9 cellular contexts compared by ENCODE assay signal in genomic region chr19:32693151-32694108, GRCh38. TPM values are rescaled to one million over a fixed set of nuclear protein-coding genes. Genes with fewer than 3 reads are reported as not detected.
DNase-seq lines count a peak whose midpoint lies in the region; ATAC-seq and TF ChIP-seq lines count a peak whose summit lies in the region.
"Not testable (repeated sequence)": the region's sequence is repeated elsewhere in the genome, so short reads cannot be mapped to it uniquely, and the experiment has no call there.
"Had no signal": no experiment of that assay in that cellular context is flagged by ENCODE, and none has a peak within 500 bp of the region (broad histone marks: within the 10 kb centered on the region; RNA-seq: fewer than 3 reads in every experiment).

No MANE protein-coding gene starts in this region.

- H3K36me3 Mint-ChIP-seq in CD14-positive monocyte, result peaks cover 11 to 21% of the 10 kb centered on the region in 2 donors
- H3K36me3 Mint-ChIP-seq in activated CD8-positive, alpha-beta T cell treated with anti-CD3 and anti-CD28 coated beads for 36 hours (ENCODE audit: low read depth), result peaks cover 58% of the 10 kb centered on the region

- not testable (repeated sequence) for H3K27me3 Mint-ChIP-seq in CD14-positive monocyte (ENCODE audit: low read depth in 3 of 3); activated CD8-positive, alpha-beta T cell treated with anti-CD3 and anti-CD28 coated beads for 36 hours

- CTCF ChIA-PET in Panc1 (lab: Charles Lee); mammary epithelial cell (lab: Charles Lee; ENCODE audit: low non-redundant PET): not testable (repeated sequence)
- CTCF ChIA-PET in activated CD8-positive, alpha-beta T cell treated with anti-CD3 and anti-CD28 coated beads for 36 hours (lab: Charles Lee), result interaction anchor here (1.0 kb wide), 1 partner anchor 282 kb away, joined by 3 read pairs; no protein-coding TSS in a partner anchor

- H3K9ac ChIP-seq in mammary epithelial cell (ENCODE audit: insufficient read depth, low read length); parathyroid adenoma: not testable (repeated sequence)

- H3K9me3 Mint-ChIP-seq in CD14-positive monocyte, result peaks cover 0 to 11% (median 2%) of the 10 kb centered on the region in 7 donors
- not testable (repeated sequence) for H3K9me3 Mint-ChIP-seq in activated CD8-positive, alpha-beta T cell treated with anti-CD3 and anti-CD28 coated beads for 36 hours

- H3K79me2 ChIP-seq in mammary epithelial cell (ENCODE audit: insufficient read depth, low read length) (peaks cover 64% of the 10 kb centered on the region), parathyroid adenoma (peaks cover 42% of the 10 kb centered on the region)

- H3K27me3 ChIP-seq in HL-60 (ENCODE audit: insufficient read depth, poor library complexity, severe bottlenecking); Panc1 (ENCODE audit: control insufficient read depth, insufficient read depth, low read length); mammary epithelial cell (ENCODE audit: insufficient read depth, low read length); right atrium auricular region; parathyroid adenoma (ENCODE audit: control insufficient read depth, insufficient read depth, low read length); stomach: not testable (repeated sequence)

- TF ChIP-seq CTCF in CD14-positive monocyte (IDR thresholded peaks at IDR 0.05); HL-60 (IDR thresholded peaks at IDR 0.05; ENCODE audit: insufficient read depth, low read length); Panc1 (IDR thresholded peaks at IDR 0.05); activated CD8-positive, alpha-beta T cell treated with anti-CD3 and anti-CD28 coated beads for 36 hours (IDR thresholded peaks at IDR 0.05); mammary epithelial cell (conservative IDR thresholded peaks at IDR 0.05 in 1 of 2, IDR thresholded peaks at IDR 0.05 in 1 of 2; ENCODE audit: extremely low read depth in 1 of 2, insufficient read depth in 1 of 2, low read depth in 1 of 2, low read length in 2 of 2); right atrium auricular region (IDR thresholded peaks at IDR 0.05); parathyroid adenoma (IDR thresholded peaks at IDR 0.05); stomach (IDR thresholded peaks at IDR 0.05): not testable (repeated sequence)

- POLR2A ChIA-PET in Panc1 (lab: Charles Lee), result interaction anchor here (0.6 to 0.7 kb wide), 2 partner anchors 14 to 252 kb away, joined by 8 to 10 read pairs; no protein-coding TSS in a partner anchor
- POLR2A ChIA-PET in activated CD8-positive, alpha-beta T cell treated with anti-CD3 and anti-CD28 coated beads for 36 hours (lab: Charles Lee), result interaction anchor here (0.6 to 1.6 kb wide), 11 partner anchors 10 to 384 kb away, joined by 3 to 14 read pairs (median 3); partner anchors contain the start of gene RGS9BP

- peaks cover 13% of the 10 kb centered on the region for H3K4me1 ChIP-seq in Panc1 (ENCODE audit: control insufficient read depth, insufficient read depth, low read length)
- H3K4me1 ChIP-seq in mammary epithelial cell (ENCODE audit: insufficient read depth, low read length), result peaks cover 15% of the 10 kb centered on the region
- H3K4me1 ChIP-seq in right atrium auricular region, result peaks cover 0 to 61% of the 10 kb centered on the region in 2 donors
- H3K4me1 ChIP-seq in parathyroid adenoma, result peaks cover 31% of the 10 kb centered on the region
- H3K4me1 ChIP-seq in stomach, result peaks cover 52 to 82% (median 71%) of the 10 kb centered on the region in 4 donors

- H4K20me1 ChIP-seq in mammary epithelial cell (ENCODE audit: insufficient read depth, low read length), result not testable (repeated sequence)

- BruUV-seq in Panc1 (replicated peaks; lab: Mats Ljungman, UMichigan), result TSS peak; percentile 81
- TSS peak; percentile 93 for BruUV-seq in mammary epithelial cell (replicated peaks; lab: Mats Ljungman, UMichigan)

- not testable (repeated sequence) for ATAC-seq in Panc1
- peak; percentile 34 for ATAC-seq in activated CD8-positive, alpha-beta T cell treated with anti-CD3 and anti-CD28 coated beads for 36 hours

- H3K9me3 ChIP-seq in Panc1 (ENCODE audit: control insufficient read depth, insufficient read depth, low read depth, low read length); mammary epithelial cell (replicated peaks; ENCODE audit: insufficient read depth, low read length); right atrium auricular region; parathyroid adenoma (ENCODE audit: control insufficient read depth, low read length); stomach: not testable (repeated sequence)

- not testable (repeated sequence) for TF ChIP-seq EP300 in stomach (IDR thresholded peaks at IDR 0.05)

- intact Hi-C loops in CD14-positive monocyte (cut with micrococcal nuclease), result loop anchor here in 1 of 2 donors (10.0 kb wide), 1 partner anchor 681 kb away; the partner anchor contains the start of gene CEBPG
- intact Hi-C loops in Panc1 (cut with micrococcal nuclease; ENCODE audit: unreplicated experiment); activated CD8-positive, alpha-beta T cell treated with anti-CD3 and anti-CD28 coated beads for 36 hours (cut with micrococcal nuclease); stomach (cut with DNase I; ENCODE audit: low total_unique reads): not testable (repeated sequence)
- intact Hi-C loops in mammary epithelial cell (cut with micrococcal nuclease), result loop anchor here (5.0 kb wide), 1 partner anchor 214 kb away; no protein-coding TSS in a partner anchor

- peaks cover 73% of the 10 kb centered on the region for H3K4me1 Mint-ChIP-seq in CD14-positive monocyte
- H3K4me1 Mint-ChIP-seq in activated CD8-positive, alpha-beta T cell treated with anti-CD3 and anti-CD28 coated beads for 36 hours (ENCODE audit: low read depth), result peaks cover 65% of the 10 kb centered on the region

- peak overlapping the region; percentile 71 for H3K4me3 ChIP-seq in HL-60 (replicated peaks; ENCODE audit: insufficient read depth, low read length)
- H3K4me3 ChIP-seq in Panc1 (ENCODE audit: low read depth in 2 of 2, low read length in 2 of 2), result peak overlapping the region; percentile 78 to 83
- peak overlapping the region; percentile 65 to 85 (median 70) for H3K4me3 ChIP-seq in mammary epithelial cell (replicated peaks in 1 of 3; ENCODE audit: insufficient read depth in 1 of 3, low read depth in 2 of 3, low read length in 3 of 3)
- peak overlapping the region; percentile 74 to 77 for H3K4me3 ChIP-seq in right atrium auricular region
- H3K4me3 ChIP-seq in parathyroid adenoma (ENCODE audit: low read depth, low read length), result peak overlapping the region; percentile 66
- H3K4me3 ChIP-seq in stomach, result peak overlapping the region; percentile 60 to 83 (median 73)

- not testable (repeated sequence) for DNase-seq in CD14-positive monocyte (ENCODE audit: low spot score); Panc1 (ENCODE audit: low read depth, low spot score); mammary epithelial cell; right atrium auricular region (ENCODE audit: low spot score); stomach
- peak; percentile 82 to 93 for DNase-seq in HL-60 (ENCODE audit: low read depth in 1 of 2, low spot score in 1 of 2)
- DNase-seq in activated CD8-positive, alpha-beta T cell treated with anti-CD3 and anti-CD28 coated beads for 36 hours, result peak; percentile 77

- dilution Hi-C loops in mammary epithelial cell (cut with HindIII; ENCODE audit: low sequenced_read_pairs), result not testable (repeated sequence)

- peak in 1 of 4 donors; percentile 31 for TF ChIP-seq POLR2A in stomach (IDR thresholded peaks at IDR 0.05)

- H3K27ac Mint-ChIP-seq in CD14-positive monocyte, result peak overlapping the region; percentile 82 to 93 (median 88)
- peak overlapping the region; percentile 87 for H3K27ac Mint-ChIP-seq in activated CD8-positive, alpha-beta T cell treated with anti-CD3 and anti-CD28 coated beads for 36 hours

- H3K4me2 ChIP-seq in mammary epithelial cell (ENCODE audit: insufficient read depth, low read depth, low read length), result peak overlapping the region; percentile 97
- peak overlapping the region; percentile 72 for H3K4me2 ChIP-seq in parathyroid adenoma (ENCODE audit: low read length)

- H2AFZ ChIP-seq in mammary epithelial cell (ENCODE audit: low read depth, low read length); parathyroid adenoma: not testable (repeated sequence)

- peak overlapping the region; percentile 96 for H3K27ac ChIP-seq in HL-60 (replicated peaks)
- H3K27ac ChIP-seq in Panc1 (ENCODE audit: low read length), result peak overlapping the region; percentile 96
- peak overlapping the region; percentile 39 for H3K27ac ChIP-seq in mammary epithelial cell (ENCODE audit: insufficient read depth, low read depth, low read length)
- peak overlapping the region in 1 of 2 donors; percentile 79 for H3K27ac ChIP-seq in right atrium auricular region
- not testable (repeated sequence) for H3K27ac ChIP-seq in parathyroid adenoma
- peak overlapping the region; percentile 29 to 95 (median 83) for H3K27ac ChIP-seq in stomach

- not testable (repeated sequence) for H3K36me3 ChIP-seq in Panc1 (ENCODE audit: control insufficient read depth, insufficient read depth, low read length); mammary epithelial cell (ENCODE audit: insufficient read depth, low read length); right atrium auricular region; parathyroid adenoma (ENCODE audit: control insufficient read depth, insufficient read depth, low read length)
- peaks cover under 1 to 15% (median 7%) of the 10 kb centered on the region in 4 donors for H3K36me3 ChIP-seq in stomach

- in situ Hi-C loops in Panc1 (cut with HindIII; ENCODE audit: low pct_unique_long_range_greater_than_20kb, low sequenced_read_pairs); mammary epithelial cell (cut with MboI; ENCODE audit: low sequenced_read_pairs in 2 of 2): not testable (repeated sequence)

- 93% methylated on average over 18 of the region's 20 CpGs for WGBS in mammary epithelial cell (ENCODE audit: low coverage, missing lambda C conversion rate)
- 69 to 80% (median 74%) methylated on average over 20 of the region's 20 CpGs for WGBS in stomach, 5 donors

- H3K4me3 Mint-ChIP-seq in CD14-positive monocyte, result peak overlapping the region; percentile 83 to 95
- H3K4me3 Mint-ChIP-seq in activated CD8-positive, alpha-beta T cell treated with anti-CD3 and anti-CD28 coated beads for 36 hours, result peak overlapping the region; percentile 82

RNA-seq across cellular contexts. Expression of gene NUDT19, which starts 1.8 kb away (rescaled TPM):
- polyA plus RNA-seq in CD14-positive monocyte (1 to 10 TPM; 3.8 to 4.6 TPM), mammary epithelial cell (9.5 TPM), stomach (1 to 10 TPM; 6.9 to 8.8 (median 7.8) TPM)
- total RNA-seq in Panc1 (2021; ENCODE audit: unreplicated experiment) (41.4 TPM), mammary epithelial cell (10 to 100 TPM; 16.8 to 21.2 TPM), right atrium auricular region (10 to 100 TPM in 1 of 2 donors, 1 to 10 TPM in 1; 9.1 to 18.0 TPM), stomach (10 to 100 TPM in 2 of 5 donors, 1 to 10 TPM in 2, not detected in 1; 2.0 to 19.2 (median 9.3) TPM)
- 16.0 TPM for polyA plus RNA-seq in Panc1 (2012; ENCODE audit: insufficient read length)
- 10 to 100 TPM; 16.1 to 17.5 TPM for total RNA-seq in activated CD8-positive, alpha-beta T cell treated with anti-CD3 and anti-CD28 coated beads for 36 hours
- 18.1 TPM for polyA minus RNA-seq in mammary epithelial cell

RNA-seq across cellular contexts. Expression of gene RGS9BP, which starts 17.8 kb away (rescaled TPM):
- polyA plus RNA-seq in CD14-positive monocyte (not detected), mammary epithelial cell (0.05 TPM), stomach (under 1 TPM; 0.15 to 0.19 (median 0.18) TPM)
- total RNA-seq in Panc1 (2021; ENCODE audit: unreplicated experiment) (1.3 TPM), mammary epithelial cell (under 1 TPM; 0.14 to 0.83 TPM), right atrium auricular region (10 to 100 TPM in 1 of 2 donors, 1 to 10 TPM in 1; 2.5 to 15.3 TPM), stomach (1 to 10 TPM in 1 of 5 donors, under 1 TPM in 1, not detected in 3; 0.73 to 1.2 TPM)
- 0.63 TPM for polyA plus RNA-seq in Panc1 (2012; ENCODE audit: insufficient read length)
- total RNA-seq in activated CD8-positive, alpha-beta T cell treated with anti-CD3 and anti-CD28 coated beads for 36 hours, result under 1 TPM; 0.18 to 0.32 TPM
- polyA minus RNA-seq in mammary epithelial cell, result not detected
- total RNA-seq: T-helper 1 cell treated with Interleukin-12 subunit alpha and Interleukin-12 subunit beta and Interleukin-4 antibody, amounts not matched to agents 30 ng/mL and 1 ng/mL, for 36 hours had no signal

RNA-seq across cellular contexts. Expression of gene ANKRD27, which starts 18.4 kb away (rescaled TPM):
- 10 to 100 TPM in 1 of 2 donors, 1 to 10 TPM in 1; 8.7 to 14.5 TPM for polyA plus RNA-seq in CD14-positive monocyte
- total RNA-seq in Panc1 (2021; ENCODE audit: unreplicated experiment), result 64.2 TPM
- polyA plus RNA-seq in Panc1 (2012; ENCODE audit: insufficient read length), result 31.6 TPM
- 10 to 100 TPM; 34.2 to 41.0 TPM for total RNA-seq in activated CD8-positive, alpha-beta T cell treated with anti-CD3 and anti-CD28 coated beads for 36 hours
- total RNA-seq in mammary epithelial cell, result 10 to 100 TPM; 26.7 to 34.1 TPM
- 26.1 TPM for polyA plus RNA-seq in mammary epithelial cell
- 51.5 TPM for polyA minus RNA-seq in mammary epithelial cell
- 10 to 100 TPM; 18.8 to 22.4 TPM for total RNA-seq in right atrium auricular region
- 10 to 100 TPM; 19.8 to 61.7 (median 33.3) TPM for total RNA-seq in stomach
- polyA plus RNA-seq in stomach, result 10 to 100 TPM in 2 of 3 donors, 1 to 10 TPM in 1; 8.8 to 14.1 (median 10.5) TPM

RNA-seq across cellular contexts. Expression of gene TDRD12, which starts 26.1 kb away (rescaled TPM):
- polyA plus RNA-seq in CD14-positive monocyte, result not detected
- 0.33 TPM for total RNA-seq in Panc1 (2021; ENCODE audit: unreplicated experiment)
- polyA plus RNA-seq in Panc1 (2012; ENCODE audit: insufficient read length), result 0.48 TPM
- under 1 TPM in 1 of 2 experiments, not detected in 1; 0.13 TPM for total RNA-seq in activated CD8-positive, alpha-beta T cell treated with anti-CD3 and anti-CD28 coated beads for 36 hours
- total RNA-seq in mammary epithelial cell, result 10 to 100 TPM in 1 of 2 donors, not detected in 1; 12.5 TPM
- polyA plus RNA-seq in mammary epithelial cell, result 0.03 TPM
- not detected for polyA minus RNA-seq in mammary epithelial cell
- total RNA-seq in right atrium auricular region, result under 1 TPM; 0.28 to 0.96 TPM
- total RNA-seq in stomach, result under 1 TPM in 1 of 5 donors, not detected in 4; 0.73 TPM
- under 1 TPM in 1 of 3 donors, not detected in 2; 0.03 TPM for polyA plus RNA-seq in stomach
